13 cellular contexts compared by ENCODE assay signal in genomic region chr2:19819097-19820065, GRCh38.
DNase-seq lines count a peak whose midpoint lies in the region; ATAC-seq, FAIRE-seq and TF ChIP-seq lines count a peak whose summit lies in the region.
"Had no signal": no experiment of that assay in that cellular context is flagged by ENCODE, and none has a peak within 500 bp of the region (broad histone marks: within the 10 kb centered on the region; RNA-seq: fewer than 3 reads in every experiment).

No MANE protein-coding gene starts in this region.

- no peaks in the 10 kb centered on the region for H3K36me3 ChIP-seq in astrocyte (ENCODE audit: insufficient read depth, low read length)
- H3K36me3 ChIP-seq in heart right ventricle: no peaks in the 10 kb centered on the region
- H3K36me3 ChIP-seq in sigmoid colon: no peaks in the 10 kb centered on the region
- H3K36me3 ChIP-seq: right lobe of liver had no signal

- peaks cover 2% of the 10 kb centered on the region for H3K9me3 Mint-ChIP-seq in astrocyte (ENCODE audit: unreplicated experiment)
- no peaks in the 10 kb centered on the region for H3K9me3 Mint-ChIP-seq in activated CD4-positive, alpha-beta memory T cell treated with anti-CD3 and anti-CD28 coated beads, Interleukin-2, amount 10 ng/mL, durations not matched to agents 7 days and 5 days
- H3K9me3 Mint-ChIP-seq: T-cell had no signal

- H3K27ac ChIP-seq in astrocyte (ENCODE audit: low read depth, low read length) (peak overlapping the region; percentile 74), heart right ventricle (no peak overlapping the region), sigmoid colon (no peak overlapping the region)
- H3K27ac ChIP-seq: body of pancreas, right lobe of liver had no signal

- 80 to 82% methylated on average over 8 of the region's 8 CpGs for WGBS in heart right ventricle, 2 donors
- 89 to 90% methylated on average over 8 of the region's 8 CpGs for WGBS in sigmoid colon, 2 donors

- peak overlapping the region; percentile 48 for H3K9ac ChIP-seq in astrocyte (ENCODE audit: low read length)

- no peak overlapping the region for H3K27ac Mint-ChIP-seq in astrocyte (ENCODE audit: unreplicated experiment)
- no peak overlapping the region for H3K27ac Mint-ChIP-seq in activated CD4-positive, alpha-beta memory T cell treated with anti-CD3 and anti-CD28 coated beads, Interleukin-2, amount 10 ng/mL, durations not matched to agents 7 days and 5 days
- H3K27ac Mint-ChIP-seq: T-cell had no signal

- no peak for TF ChIP-seq EP300 in sigmoid colon (IDR thresholded peaks at IDR 0.05)

- no peaks in the 10 kb centered on the region for H3K36me3 Mint-ChIP-seq in astrocyte (ENCODE audit: low read depth, unreplicated experiment)
- no peaks in the 10 kb centered on the region for H3K36me3 Mint-ChIP-seq in activated CD4-positive, alpha-beta memory T cell treated with anti-CD3 and anti-CD28 coated beads, Interleukin-2, amount 10 ng/mL, durations not matched to agents 7 days and 5 days (ENCODE audit: low read depth)
- H3K36me3 Mint-ChIP-seq: T-cell had no signal

- H3K4me3 Mint-ChIP-seq in astrocyte (ENCODE audit: unreplicated experiment): no peak overlapping the region
- H3K4me3 Mint-ChIP-seq in activated CD4-positive, alpha-beta memory T cell treated with anti-CD3 and anti-CD28 coated beads, Interleukin-2, amount 10 ng/mL, durations not matched to agents 7 days and 5 days: no peak overlapping the region
- H3K4me3 Mint-ChIP-seq: T-cell had no signal

- ATAC-seq in heart right ventricle: peak in 7 of 8 donors; percentile 38 to 73 (median 57)
- ATAC-seq in sciatic nerve: no peak
- ATAC-seq: body of pancreas, right lobe of liver, T-cell had no signal

- FAIRE-seq in astrocyte (lab: Jason Lieb, UNC): peak; percentile 92
- FAIRE-seq: H1 had no signal

- H2AFZ ChIP-seq in astrocyte (ENCODE audit: low read depth, low read length): peak overlapping the region; percentile 30

- H3K27me3 ChIP-seq in astrocyte (ENCODE audit: insufficient read depth, low read length) (no peaks in the 10 kb centered on the region), heart right ventricle (no peaks in the 10 kb centered on the region), sigmoid colon (no peaks in the 10 kb centered on the region)
- H3K27me3 ChIP-seq: body of pancreas, right lobe of liver had no signal

- POLR2A ChIA-PET in activated CD4-positive, alpha-beta memory T cell treated with anti-CD3 and anti-CD28 coated beads, Interleukin-2, amount 10 ng/mL, durations not matched to agents 7 days and 5 days (lab: Charles Lee): no interaction called here

- H3K4me1 Mint-ChIP-seq in astrocyte (ENCODE audit: low read depth, unreplicated experiment): peaks cover 3% of the 10 kb centered on the region
- no peaks in the 10 kb centered on the region for H3K4me1 Mint-ChIP-seq in activated CD4-positive, alpha-beta memory T cell treated with anti-CD3 and anti-CD28 coated beads, Interleukin-2, amount 10 ng/mL, durations not matched to agents 7 days and 5 days
- H3K4me1 Mint-ChIP-seq: T-cell had no signal

- no peaks in the 10 kb centered on the region for H3K9me3 ChIP-seq in astrocyte (ENCODE audit: insufficient read depth, low read depth, low read length)
- no peaks in the 10 kb centered on the region for H3K9me3 ChIP-seq in heart right ventricle
- no peaks in the 10 kb centered on the region for H3K9me3 ChIP-seq in sigmoid colon
- H3K9me3 ChIP-seq: body of pancreas, right lobe of liver had no signal

- H3K4me3 ChIP-seq in astrocyte (ENCODE audit: insufficient read depth, low read depth, low read length): no peak overlapping the region
- no peak overlapping the region for H3K4me3 ChIP-seq in heart right ventricle
- no peak overlapping the region for H3K4me3 ChIP-seq in sigmoid colon
- H3K4me3 ChIP-seq: body of pancreas, right lobe of liver had no signal

- H3K4me1 ChIP-seq in astrocyte (ENCODE audit: insufficient read depth, low read length): peaks cover 16% of the 10 kb centered on the region
- peaks cover 0 to 19% (median 7%) of the 10 kb centered on the region in 9 donors for H3K4me1 ChIP-seq in heart right ventricle
- H3K4me1 ChIP-seq in sigmoid colon: peaks cover 0 to 19% (median 2%) of the 10 kb centered on the region in 4 donors
- H3K4me1 ChIP-seq: body of pancreas, right lobe of liver had no signal

- peak overlapping the region; percentile 59 for H3K4me2 ChIP-seq in astrocyte (ENCODE audit: low read length)

- no peaks in the 10 kb centered on the region for H4K20me1 ChIP-seq in astrocyte (ENCODE audit: insufficient read depth, low read length)

- intact Hi-C loops in heart right ventricle (cut with DNase I) (no loop called here), sigmoid colon (cut with DNase I) (no loop called here), sciatic nerve (cut with DNase I) (no loop called here)

- no peak for TF ChIP-seq POLR2A in sigmoid colon (IDR thresholded peaks at IDR 0.05)

- peaks cover 10% of the 10 kb centered on the region for H3K27me3 Mint-ChIP-seq in astrocyte (ENCODE audit: low read depth, unreplicated experiment)
- H3K27me3 Mint-ChIP-seq in activated CD4-positive, alpha-beta memory T cell treated with anti-CD3 and anti-CD28 coated beads, Interleukin-2, amount 10 ng/mL, durations not matched to agents 7 days and 5 days: peaks cover 21% of the 10 kb centered on the region

- DNase-seq in A172 (ENCODE audit: low spot score) (peak; percentile 88), HPDE6-E6E7 (ENCODE audit: extremely low spot score) (peak; percentile 37), astrocyte (ENCODE audit: low read depth) (peak; percentile 93), heart right ventricle (no peak), HuH-7.5 (ENCODE audit: low spot score) (no peak), sigmoid colon (no peak), sciatic nerve (ENCODE audit: low spot score) (no peak)
- no peak for DNase-seq in activated CD4-positive, alpha-beta memory T cell treated with anti-CD3 and anti-CD28 coated beads, Interleukin-2, amount 10 ng/mL, durations not matched to agents 7 days and 5 days
- DNase-seq: body of pancreas, NCI-H510A, right lobe of liver, T-cell had no signal

- no peaks in the 10 kb centered on the region for H3K79me2 ChIP-seq in astrocyte (ENCODE audit: insufficient read depth, low read length)

- TF ChIP-seq CTCF in astrocyte (IDR thresholded peaks at IDR 0.05; ENCODE audit: insufficient read depth, low read depth, low read length) (no peak), heart right ventricle (IDR thresholded peaks at IDR 0.05) (no peak), sigmoid colon (IDR thresholded peaks at IDR 0.05) (no peak)

- CTCF ChIA-PET in activated CD4-positive, alpha-beta memory T cell treated with anti-CD3 and anti-CD28 coated beads, Interleukin-2, amount 10 ng/mL, durations not matched to agents 7 days and 5 days (lab: Charles Lee): no interaction called here

Comparison
In these comparisons a context has a peak if more than half of its experiments do, and no peak if none do; other contexts are left out.
1. DNase-seq: peak in A172 (single experiment), HPDE6-E6E7 (single experiment) and astrocyte (single experiment); none in heart right ventricle (0 of 2), HuH-7.5 (single experiment), activated CD4-positive, alpha-beta memory T cell treated with anti-CD3 and anti-CD28 coated beads, Interleukin-2, amount 10 ng/mL, durations not matched to agents 7 days and 5 days (single experiment), sigmoid colon (single experiment) and sciatic nerve (single experiment).